ENCODE assay signal across 1 cellular context in the genomic region with DNA sequence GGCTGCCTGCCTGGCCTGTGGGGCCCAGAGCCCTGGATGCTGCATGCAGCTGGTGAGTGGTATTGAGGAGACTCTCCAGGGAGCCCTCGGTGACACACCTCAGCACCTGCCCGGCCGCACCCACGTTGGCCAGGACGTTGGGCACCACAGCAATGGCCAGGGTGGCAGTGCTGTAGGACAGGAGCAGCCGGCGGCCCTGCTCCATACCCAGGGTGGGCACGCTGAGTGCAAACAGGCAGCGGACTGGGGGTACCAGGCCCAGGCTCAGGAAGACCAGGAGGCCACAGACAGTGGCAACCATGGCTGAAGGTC.
TF ChIP-seq lines count a peak whose summit lies in the region.

No MANE protein-coding gene starts in this region.

TF ChIP-seq in H1, 55 proteins besides CTCF, POLR2A, EP300 and RAD21:
- TF ChIP-seq FOSL1 (IDR thresholded peaks at IDR 0.05; ENCODE audit: insufficient read depth, low read depth, low read length): no peak
